Comparison of ENCODE assay signal across 1 cellular context in the genomic region with DNA sequence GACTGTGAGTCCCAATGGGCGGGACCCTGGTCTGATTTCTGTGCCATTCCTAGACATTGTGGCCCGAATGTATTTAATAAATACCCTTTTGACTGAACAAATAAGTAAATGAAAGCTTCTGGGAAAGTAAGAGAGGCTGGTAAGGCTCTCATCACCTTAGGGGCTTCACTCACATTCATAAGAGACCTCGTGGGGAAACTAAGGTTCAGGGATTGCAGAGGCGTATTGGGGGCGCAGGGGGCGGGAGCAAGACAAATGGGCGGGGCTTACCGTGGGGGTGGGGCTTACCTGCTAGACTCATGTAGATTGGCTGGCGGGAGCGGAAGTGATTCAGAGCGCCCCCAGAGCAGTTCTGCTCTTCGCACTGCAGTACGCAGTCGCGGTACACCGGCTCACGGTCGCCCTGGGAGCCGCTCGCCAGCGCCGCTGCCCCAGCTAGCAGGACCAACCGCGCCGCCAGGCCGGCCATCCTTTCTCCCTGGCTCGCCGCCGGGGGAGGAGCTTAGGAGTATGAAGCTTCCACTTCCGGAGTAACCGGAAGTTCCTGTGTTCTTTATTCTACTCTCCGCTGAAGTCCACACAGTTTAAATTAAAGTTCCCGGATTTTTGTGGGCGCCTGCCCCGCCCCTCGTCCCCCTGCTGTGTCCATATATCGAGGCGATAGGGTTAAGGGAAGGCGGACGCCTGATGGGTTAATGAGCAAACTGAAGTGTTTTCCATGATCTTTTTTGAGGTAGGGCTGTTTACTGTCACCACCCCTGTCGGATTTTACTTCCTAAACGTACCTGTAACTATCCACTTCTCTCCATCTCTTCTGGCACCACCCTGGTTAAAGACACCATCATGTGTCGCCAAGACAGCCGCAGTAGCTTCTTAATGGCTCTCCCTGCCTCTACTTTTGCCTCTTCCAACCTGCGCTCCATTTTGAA.
TF ChIP-seq lines count a peak whose summit lies in the region.

A gene with protein sequence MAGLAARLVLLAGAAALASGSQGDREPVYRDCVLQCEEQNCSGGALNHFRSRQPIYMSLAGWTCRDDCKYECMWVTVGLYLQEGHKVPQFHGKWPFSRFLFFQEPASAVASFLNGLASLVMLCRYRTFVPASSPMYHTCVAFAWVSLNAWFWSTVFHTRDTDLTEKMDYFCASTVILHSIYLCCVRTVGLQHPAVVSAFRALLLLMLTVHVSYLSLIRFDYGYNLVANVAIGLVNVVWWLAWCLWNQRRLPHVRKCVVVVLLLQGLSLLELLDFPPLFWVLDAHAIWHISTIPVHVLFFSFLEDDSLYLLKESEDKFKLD (minus strand): TSS at position 512 of the 929 bp plus-strand sequence. CDS start 43 bp downstream, at position 469.

TF ChIP-seq in HEK293, 187 proteins besides CTCF, POLR2A, EP300 and RAD21 (continued from another document):
- TF ChIP-seq ZSCAN30 (tag by site-specific recombination; IDR thresholded peaks at IDR 0.05): no peak
- no peak for TF ChIP-seq ZNF837 (tag by site-specific recombination; IDR thresholded peaks at IDR 0.05)
- TF ChIP-seq, protein P1, sequence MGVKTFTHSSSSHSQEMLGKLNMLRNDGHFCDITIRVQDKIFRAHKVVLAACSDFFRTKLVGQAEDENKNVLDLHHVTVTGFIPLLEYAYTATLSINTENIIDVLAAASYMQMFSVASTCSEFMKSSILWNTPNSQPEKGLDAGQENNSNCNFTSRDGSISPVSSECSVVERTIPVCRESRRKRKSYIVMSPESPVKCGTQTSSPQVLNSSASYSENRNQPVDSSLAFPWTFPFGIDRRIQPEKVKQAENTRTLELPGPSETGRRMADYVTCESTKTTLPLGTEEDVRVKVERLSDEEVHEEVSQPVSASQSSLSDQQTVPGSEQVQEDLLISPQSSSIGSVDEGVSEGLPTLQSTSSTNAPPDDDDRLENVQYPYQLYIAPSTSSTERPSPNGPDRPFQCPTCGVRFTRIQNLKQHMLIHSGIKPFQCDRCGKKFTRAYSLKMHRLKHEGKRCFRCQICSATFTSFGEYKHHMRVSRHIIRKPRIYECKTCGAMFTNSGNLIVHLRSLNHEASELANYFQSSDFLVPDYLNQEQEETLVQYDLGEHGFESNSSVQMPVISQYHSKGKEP (tag by site-specific recombination; IDR thresholded peaks at IDR 0.05): no peak
- TF ChIP-seq ZNF501 (tag by site-specific recombination; IDR thresholded peaks at IDR 0.05): peak; percentile 68; the same call in 1 of the 2 replicates
- no peak for TF ChIP-seq ZNF311 (tag by site-specific recombination; IDR thresholded peaks at IDR 0.05; ENCODE audit: borderline replicate concordance)
- no peak for TF ChIP-seq ZNF529 (tag by site-specific recombination; IDR thresholded peaks at IDR 0.05; ENCODE audit: insufficient replicate concordance)
- TF ChIP-seq SP7 (tag by site-specific recombination; IDR thresholded peaks at IDR 0.05): peak; percentile 58; the same call in 1 of the 2 replicates
- TF ChIP-seq ZNF664 (tag by site-specific recombination; IDR thresholded peaks at IDR 0.05): no peak
- peak; percentile 55; the same call in 1 of the 2 replicates for TF ChIP-seq ZNF561 (tag by site-specific recombination; IDR thresholded peaks at IDR 0.05; ENCODE audit: borderline replicate concordance)
- no peak for TF ChIP-seq ZNF19 (tag by site-specific recombination; IDR thresholded peaks at IDR 0.05; ENCODE audit: low read depth)
- TF ChIP-seq ZNF112 (tag by site-specific recombination; IDR thresholded peaks at IDR 0.05): no peak
- TF ChIP-seq ZNF629 (tag by site-specific recombination; IDR thresholded peaks at IDR 0.05): peak; percentile 56; the same call in 1 of the 2 replicates
- TF ChIP-seq ZNF140 (tag by site-specific recombination; IDR thresholded peaks at IDR 0.05): 0 out of 2 replicates have a peak, but pooled peaks have one; percentile 6
- no peak for TF ChIP-seq ZNF768 (tag by site-specific recombination; IDR thresholded peaks at IDR 0.05)
- no peak for TF ChIP-seq ZNF544 (tag by site-specific recombination; IDR thresholded peaks at IDR 0.05)
- TF ChIP-seq, protein P2, sequence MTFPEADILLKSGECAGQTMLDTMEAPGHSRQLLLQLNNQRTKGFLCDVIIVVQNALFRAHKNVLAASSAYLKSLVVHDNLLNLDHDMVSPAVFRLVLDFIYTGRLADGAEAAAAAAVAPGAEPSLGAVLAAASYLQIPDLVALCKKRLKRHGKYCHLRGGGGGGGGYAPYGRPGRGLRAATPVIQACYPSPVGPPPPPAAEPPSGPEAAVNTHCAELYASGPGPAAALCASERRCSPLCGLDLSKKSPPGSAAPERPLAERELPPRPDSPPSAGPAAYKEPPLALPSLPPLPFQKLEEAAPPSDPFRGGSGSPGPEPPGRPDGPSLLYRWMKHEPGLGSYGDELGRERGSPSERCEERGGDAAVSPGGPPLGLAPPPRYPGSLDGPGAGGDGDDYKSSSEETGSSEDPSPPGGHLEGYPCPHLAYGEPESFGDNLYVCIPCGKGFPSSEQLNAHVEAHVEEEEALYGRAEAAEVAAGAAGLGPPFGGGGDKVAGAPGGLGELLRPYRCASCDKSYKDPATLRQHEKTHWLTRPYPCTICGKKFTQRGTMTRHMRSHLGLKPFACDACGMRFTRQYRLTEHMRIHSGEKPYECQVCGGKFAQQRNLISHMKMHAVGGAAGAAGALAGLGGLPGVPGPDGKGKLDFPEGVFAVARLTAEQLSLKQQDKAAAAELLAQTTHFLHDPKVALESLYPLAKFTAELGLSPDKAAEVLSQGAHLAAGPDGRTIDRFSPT (tag by site-specific recombination; IDR thresholded peaks at IDR 0.05): 0 out of 2 replicates have a peak, but pooled peaks have one; percentile 45
- TF ChIP-seq ZNF292 (tag by site-specific recombination; IDR thresholded peaks at IDR 0.05; ENCODE audit: borderline replicate concordance, low read depth): no peak
- 0 out of 2 replicates have a peak, but pooled peaks have one; percentile 35 for TF ChIP-seq YY1 (tag by site-specific recombination; IDR thresholded peaks at IDR 0.05)
- no peak for TF ChIP-seq ZNF777 (tag by site-specific recombination; IDR thresholded peaks at IDR 0.05; ENCODE audit: borderline replicate concordance)
